ENCODE assay signal across 1 cellular context in the genomic region with DNA sequence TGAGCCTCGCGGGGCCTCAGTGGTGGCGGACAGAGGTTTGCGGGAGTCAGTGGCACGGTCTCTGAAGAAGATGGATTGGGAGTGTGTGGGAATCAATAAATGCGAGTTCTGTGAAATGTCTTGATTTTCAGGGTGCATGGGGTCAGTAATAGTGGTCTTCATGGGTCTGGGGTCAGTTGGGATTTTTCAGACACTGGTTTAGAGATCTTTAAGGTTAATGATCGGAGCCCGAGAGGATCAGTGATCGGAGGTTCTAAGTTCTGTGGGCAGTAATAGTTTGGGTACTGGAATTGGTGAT.
TF ChIP-seq lines count a peak whose summit lies in the region.

No MANE protein-coding gene starts in this region.

TF ChIP-seq in HEK293, 187 proteins besides CTCF, POLR2A, EP300 and RAD21 (continued from another document):
- TF ChIP-seq, protein P1, sequence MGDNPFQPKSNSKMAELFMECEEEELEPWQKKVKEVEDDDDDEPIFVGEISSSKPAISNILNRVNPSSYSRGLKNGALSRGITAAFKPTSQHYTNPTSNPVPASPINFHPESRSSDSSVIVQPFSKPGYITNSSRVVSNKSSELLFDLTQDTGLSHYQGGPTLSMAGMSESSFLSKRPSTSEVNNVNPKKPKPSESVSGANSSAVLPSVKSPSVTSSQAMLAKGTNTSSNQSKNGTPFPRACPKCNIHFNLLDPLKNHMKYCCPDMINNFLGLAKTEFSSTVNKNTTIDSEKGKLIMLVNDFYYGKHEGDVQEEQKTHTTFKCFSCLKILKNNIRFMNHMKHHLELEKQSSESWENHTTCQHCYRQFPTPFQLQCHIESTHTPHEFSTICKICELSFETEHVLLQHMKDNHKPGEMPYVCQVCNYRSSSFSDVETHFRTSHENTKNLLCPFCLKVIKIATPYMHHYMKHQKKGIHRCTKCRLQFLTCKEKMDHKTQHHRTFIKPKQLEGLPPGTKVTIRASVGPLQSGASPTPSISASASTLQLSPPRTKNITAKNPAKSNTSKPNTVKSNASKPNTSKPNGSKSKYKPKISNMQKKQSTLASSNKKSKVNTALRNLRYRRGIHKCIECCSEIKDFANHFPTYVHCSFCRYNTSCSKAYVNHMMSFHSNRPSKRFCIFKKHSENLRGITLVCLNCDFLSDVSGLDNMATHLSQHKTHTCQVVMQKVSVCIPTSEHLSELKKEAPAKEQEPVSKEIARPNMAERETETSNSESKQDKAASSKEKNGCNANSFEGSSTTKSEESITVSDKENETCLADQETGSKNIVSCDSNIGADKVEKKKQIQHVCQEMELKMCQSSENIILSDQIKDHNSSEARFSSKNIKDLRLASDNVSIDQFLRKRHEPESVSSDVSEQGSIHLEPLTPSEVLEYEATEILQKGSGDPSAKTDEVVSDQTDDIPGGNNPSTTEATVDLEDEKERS (tag by site-specific recombination; IDR thresholded peaks at IDR 0.05) = no peak; the same call in 1 of the 2 replicates
- TF ChIP-seq, protein P2, sequence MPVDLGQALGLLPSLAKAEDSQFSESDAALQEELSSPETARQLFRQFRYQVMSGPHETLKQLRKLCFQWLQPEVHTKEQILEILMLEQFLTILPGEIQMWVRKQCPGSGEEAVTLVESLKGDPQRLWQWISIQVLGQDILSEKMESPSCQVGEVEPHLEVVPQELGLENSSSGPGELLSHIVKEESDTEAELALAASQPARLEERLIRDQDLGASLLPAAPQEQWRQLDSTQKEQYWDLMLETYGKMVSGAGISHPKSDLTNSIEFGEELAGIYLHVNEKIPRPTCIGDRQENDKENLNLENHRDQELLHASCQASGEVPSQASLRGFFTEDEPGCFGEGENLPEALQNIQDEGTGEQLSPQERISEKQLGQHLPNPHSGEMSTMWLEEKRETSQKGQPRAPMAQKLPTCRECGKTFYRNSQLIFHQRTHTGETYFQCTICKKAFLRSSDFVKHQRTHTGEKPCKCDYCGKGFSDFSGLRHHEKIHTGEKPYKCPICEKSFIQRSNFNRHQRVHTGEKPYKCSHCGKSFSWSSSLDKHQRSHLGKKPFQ (tag by site-specific recombination; IDR thresholded peaks at IDR 0.05) = peak; percentile 8; the same call in 1 of the 2 replicates
- TF ChIP-seq ZBTB7A (tag by site-specific recombination; IDR thresholded peaks at IDR 0.05; ENCODE audit: low read depth) (peak; percentile 83), ZNF155 (tag by site-specific recombination; IDR thresholded peaks at IDR 0.05) (0 out of 2 replicates have a peak, but pooled peaks have one; percentile 58), ZNF24 (tag by site-specific recombination; IDR thresholded peaks at IDR 0.05) (no peak), ZNF610 (tag by site-specific recombination; IDR thresholded peaks at IDR 0.05; ENCODE audit: borderline replicate concordance) (0 out of 2 replicates have a peak, but pooled peaks have one; percentile 1), YY2 (tag by site-specific recombination; IDR thresholded peaks at IDR 0.05) (no peak), ZNF404 (tag by site-specific recombination; IDR thresholded peaks at IDR 0.05) (0 out of 2 replicates have a peak, but pooled peaks have one; percentile 2), ZNF366 (tag by site-specific recombination; conservative IDR thresholded peaks at IDR 0.05) (0 out of 2 replicates have a peak, but pooled peaks have one; percentile 2), ZBTB17 (tag by site-specific recombination; IDR thresholded peaks at IDR 0.05) (no peak), ZNF274 (IDR thresholded peaks at IDR 0.05; ENCODE audit: low read length) (no peak), ZNF274 (tag by site-specific recombination; IDR thresholded peaks at IDR 0.05; ENCODE audit: borderline replicate concordance) (peak; percentile 35; the same call in 1 of the 2 replicates), ZNF433 (tag by site-specific recombination; IDR thresholded peaks at IDR 0.05; ENCODE audit: low read depth) (peak; percentile 5; the same call in 1 of the 2 replicates), ZNF514 (tag by site-specific recombination; IDR thresholded peaks at IDR 0.05) (peak; percentile 6; the same call in 1 of the 2 replicates), ZNF791 (tag by site-specific recombination; IDR thresholded peaks at IDR 0.05) (peak; percentile 6)
- TF ChIP-seq, protein P3, sequence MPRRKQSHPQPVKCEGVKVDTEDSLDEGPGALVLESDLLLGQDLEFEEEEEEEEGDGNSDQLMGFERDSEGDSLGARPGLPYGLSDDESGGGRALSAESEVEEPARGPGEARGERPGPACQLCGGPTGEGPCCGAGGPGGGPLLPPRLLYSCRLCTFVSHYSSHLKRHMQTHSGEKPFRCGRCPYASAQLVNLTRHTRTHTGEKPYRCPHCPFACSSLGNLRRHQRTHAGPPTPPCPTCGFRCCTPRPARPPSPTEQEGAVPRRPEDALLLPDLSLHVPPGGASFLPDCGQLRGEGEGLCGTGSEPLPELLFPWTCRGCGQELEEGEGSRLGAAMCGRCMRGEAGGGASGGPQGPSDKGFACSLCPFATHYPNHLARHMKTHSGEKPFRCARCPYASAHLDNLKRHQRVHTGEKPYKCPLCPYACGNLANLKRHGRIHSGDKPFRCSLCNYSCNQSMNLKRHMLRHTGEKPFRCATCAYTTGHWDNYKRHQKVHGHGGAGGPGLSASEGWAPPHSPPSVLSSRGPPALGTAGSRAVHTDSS (tag by site-specific recombination; IDR thresholded peaks at IDR 0.05) = 0 out of 2 replicates have a peak, but pooled peaks have one; percentile 6
